In genomic region chr3:191296041-191296541, GRCh38 we compare ENCODE assay signal across 1 cellular context.
TF ChIP-seq lines count a peak whose summit lies in the region.

No MANE protein-coding gene starts in this region.

TF ChIP-seq in GM12878, 131 proteins besides CTCF, POLR2A, EP300 and RAD21 (continued from another document and continues in another):
- TF ChIP-seq GABPA (IDR thresholded peaks at IDR 0.05; ENCODE audit: low read depth) (peak; percentile 65; the same call in 1 of the 2 replicates), PAX5 (IDR thresholded peaks at IDR 0.05; ENCODE audit: borderline replicate concordance, low read depth, low read length) (peak; percentile 88), IRF4 (IDR thresholded peaks at IDR 0.05; ENCODE audit: low read depth, low read length) (peak; percentile 96), BCL11A (IDR thresholded peaks at IDR 0.05; ENCODE audit: low read depth, low read length) (peak; percentile 96), ZNF24 (IDR thresholded peaks at IDR 0.05) (peak; percentile 88), E2F4 (IDR thresholded peaks at IDR 0.05; ENCODE audit: low read depth, low read length) (no peak), ASH2L (IDR thresholded peaks at IDR 0.05; ENCODE audit: borderline replicate concordance, low read depth) (no peak), ZBED1 (IDR thresholded peaks at IDR 0.05; ENCODE audit: borderline replicate concordance) (peak; percentile 92; the same call in 1 of the 2 replicates), KLF5 (IDR thresholded peaks at IDR 0.05; ENCODE audit: partially characterized antibody) (no peak), GATAD2B (conservative IDR thresholded peaks at IDR 0.05; ENCODE audit: low read depth) (peak; percentile 97), NR2F1 (conservative IDR thresholded peaks at IDR 0.05) (peak; percentile 84), CEBPB (IDR thresholded peaks at IDR 0.05; ENCODE audit: borderline replicate concordance in 1 of 2, low read depth in 2 of 2, low read length in 2 of 2) (peak in 1 of 2 experiments; percentile 92; a peak in 2 of 4 replicates), POLR2AphosphoS5 (IDR thresholded peaks at IDR 0.05; ENCODE audit: low read length) (no peak), NKRF (conservative IDR thresholded peaks at IDR 0.05) (no peak; the same call in 1 of the 2 replicates), MTA2 (IDR thresholded peaks at IDR 0.05; ENCODE audit: low read depth) (peak; percentile 100), PAX8 (IDR thresholded peaks at IDR 0.05) (no peak), MEF2A (IDR thresholded peaks at IDR 0.05; ENCODE audit: insufficient read depth, low read depth, low read length) (peak; percentile 80), ETV6 (conservative IDR thresholded peaks at IDR 0.05 in 1 of 2, IDR thresholded peaks at IDR 0.05 in 1 of 2; ENCODE audit: borderline replicate concordance in 1 of 2, low read depth in 1 of 2) (peak in 1 of 2 experiments; percentile 90; a peak in 2 of 4 replicates), NFIC (IDR thresholded peaks at IDR 0.05; ENCODE audit: low read depth, low read length) (peak; percentile 99), NR2C2 (IDR thresholded peaks at IDR 0.05; ENCODE audit: borderline replicate concordance, control insufficient read depth, insufficient read length, low read depth) (no peak), JUNB (IDR thresholded peaks at IDR 0.05) (peak; percentile 92), EED (IDR thresholded peaks at IDR 0.05; ENCODE audit: low read depth) (peak; percentile 98), MEF2B (IDR thresholded peaks at IDR 0.05; ENCODE audit: partially characterized antibody, poor library complexity, severe bottlenecking) (peak; percentile 91), LARP7 (IDR thresholded peaks at IDR 0.05) (no peak; the same call in 1 of the 2 replicates), EZH2 (IDR thresholded peaks at IDR 0.05; ENCODE audit: borderline replicate concordance, control insufficient read depth, low read depth, low read length) (no peak), SUPT20H (IDR thresholded peaks at IDR 0.05; ENCODE audit: borderline replicate concordance, control insufficient read depth, low read depth, low read length) (no peak), BCL3 (IDR thresholded peaks at IDR 0.05; ENCODE audit: borderline replicate concordance, insufficient read depth, low read depth, low read length, poor library complexity, severe bottlenecking) (peak; percentile 63), TBL1XR1 (IDR thresholded peaks at IDR 0.05; ENCODE audit: low read depth, low read length) (peak; percentile 86), MLLT1 (IDR thresholded peaks at IDR 0.05) (peak; percentile 98), BACH1 (IDR thresholded peaks at IDR 0.05; ENCODE audit: borderline replicate concordance) (peak; percentile 96; the same call in 1 of the 2 replicates)
- TF ChIP-seq, protein P1, sequence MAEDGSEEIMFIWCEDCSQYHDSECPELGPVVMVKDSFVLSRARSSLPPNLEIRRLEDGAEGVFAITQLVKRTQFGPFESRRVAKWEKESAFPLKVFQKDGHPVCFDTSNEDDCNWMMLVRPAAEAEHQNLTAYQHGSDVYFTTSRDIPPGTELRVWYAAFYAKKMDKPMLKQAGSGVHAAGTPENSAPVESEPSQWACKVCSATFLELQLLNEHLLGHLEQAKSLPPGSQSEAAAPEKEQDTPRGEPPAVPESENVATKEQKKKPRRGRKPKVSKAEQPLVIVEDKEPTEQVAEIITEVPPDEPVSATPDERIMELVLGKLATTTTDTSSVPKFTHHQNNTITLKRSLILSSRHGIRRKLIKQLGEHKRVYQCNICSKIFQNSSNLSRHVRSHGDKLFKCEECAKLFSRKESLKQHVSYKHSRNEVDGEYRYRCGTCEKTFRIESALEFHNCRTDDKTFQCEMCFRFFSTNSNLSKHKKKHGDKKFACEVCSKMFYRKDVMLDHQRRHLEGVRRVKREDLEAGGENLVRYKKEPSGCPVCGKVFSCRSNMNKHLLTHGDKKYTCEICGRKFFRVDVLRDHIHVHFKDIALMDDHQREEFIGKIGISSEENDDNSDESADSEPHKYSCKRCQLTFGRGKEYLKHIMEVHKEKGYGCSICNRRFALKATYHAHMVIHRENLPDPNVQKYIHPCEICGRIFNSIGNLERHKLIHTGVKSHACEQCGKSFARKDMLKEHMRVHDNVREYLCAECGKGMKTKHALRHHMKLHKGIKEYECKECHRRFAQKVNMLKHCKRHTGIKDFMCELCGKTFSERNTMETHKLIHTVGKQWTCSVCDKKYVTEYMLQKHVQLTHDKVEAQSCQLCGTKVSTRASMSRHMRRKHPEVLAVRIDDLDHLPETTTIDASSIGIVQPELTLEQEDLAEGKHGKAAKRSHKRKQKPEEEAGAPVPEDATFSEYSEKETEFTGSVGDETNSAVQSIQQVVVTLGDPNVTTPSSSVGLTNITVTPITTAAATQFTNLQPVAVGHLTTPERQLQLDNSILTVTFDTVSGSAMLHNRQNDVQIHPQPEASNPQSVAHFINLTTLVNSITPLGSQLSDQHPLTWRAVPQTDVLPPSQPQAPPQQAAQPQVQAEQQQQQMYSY (CRISPR knock-in tag; IDR thresholded peaks at IDR 0.05) = no peak
- TF ChIP-seq, protein P2, sequence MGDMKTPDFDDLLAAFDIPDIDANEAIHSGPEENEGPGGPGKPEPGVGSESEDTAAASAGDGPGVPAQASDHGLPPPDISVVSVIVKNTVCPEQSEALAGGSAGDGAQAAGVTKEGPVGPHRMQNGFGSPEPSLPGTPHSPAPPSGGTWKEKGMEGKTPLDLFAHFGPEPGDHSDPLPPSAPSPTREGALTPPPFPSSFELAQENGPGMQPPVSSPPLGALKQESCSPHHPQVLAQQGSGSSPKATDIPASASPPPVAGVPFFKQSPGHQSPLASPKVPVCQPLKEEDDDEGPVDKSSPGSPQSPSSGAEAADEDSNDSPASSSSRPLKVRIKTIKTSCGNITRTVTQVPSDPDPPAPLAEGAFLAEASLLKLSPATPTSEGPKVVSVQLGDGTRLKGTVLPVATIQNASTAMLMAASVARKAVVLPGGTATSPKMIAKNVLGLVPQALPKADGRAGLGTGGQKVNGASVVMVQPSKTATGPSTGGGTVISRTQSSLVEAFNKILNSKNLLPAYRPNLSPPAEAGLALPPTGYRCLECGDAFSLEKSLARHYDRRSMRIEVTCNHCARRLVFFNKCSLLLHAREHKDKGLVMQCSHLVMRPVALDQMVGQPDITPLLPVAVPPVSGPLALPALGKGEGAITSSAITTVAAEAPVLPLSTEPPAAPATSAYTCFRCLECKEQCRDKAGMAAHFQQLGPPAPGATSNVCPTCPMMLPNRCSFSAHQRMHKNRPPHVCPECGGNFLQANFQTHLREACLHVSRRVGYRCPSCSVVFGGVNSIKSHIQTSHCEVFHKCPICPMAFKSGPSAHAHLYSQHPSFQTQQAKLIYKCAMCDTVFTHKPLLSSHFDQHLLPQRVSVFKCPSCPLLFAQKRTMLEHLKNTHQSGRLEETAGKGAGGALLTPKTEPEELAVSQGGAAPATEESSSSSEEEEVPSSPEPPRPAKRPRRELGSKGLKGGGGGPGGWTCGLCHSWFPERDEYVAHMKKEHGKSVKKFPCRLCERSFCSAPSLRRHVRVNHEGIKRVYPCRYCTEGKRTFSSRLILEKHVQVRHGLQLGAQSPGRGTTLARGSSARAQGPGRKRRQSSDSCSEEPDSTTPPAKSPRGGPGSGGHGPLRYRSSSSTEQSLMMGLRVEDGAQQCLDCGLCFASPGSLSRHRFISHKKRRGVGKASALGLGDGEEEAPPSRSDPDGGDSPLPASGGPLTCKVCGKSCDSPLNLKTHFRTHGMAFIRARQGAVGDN (IDR thresholded peaks at IDR 0.05) = 0 out of 2 replicates have a peak, but pooled peaks have one; percentile 9
- TF ChIP-seq, protein P3, sequence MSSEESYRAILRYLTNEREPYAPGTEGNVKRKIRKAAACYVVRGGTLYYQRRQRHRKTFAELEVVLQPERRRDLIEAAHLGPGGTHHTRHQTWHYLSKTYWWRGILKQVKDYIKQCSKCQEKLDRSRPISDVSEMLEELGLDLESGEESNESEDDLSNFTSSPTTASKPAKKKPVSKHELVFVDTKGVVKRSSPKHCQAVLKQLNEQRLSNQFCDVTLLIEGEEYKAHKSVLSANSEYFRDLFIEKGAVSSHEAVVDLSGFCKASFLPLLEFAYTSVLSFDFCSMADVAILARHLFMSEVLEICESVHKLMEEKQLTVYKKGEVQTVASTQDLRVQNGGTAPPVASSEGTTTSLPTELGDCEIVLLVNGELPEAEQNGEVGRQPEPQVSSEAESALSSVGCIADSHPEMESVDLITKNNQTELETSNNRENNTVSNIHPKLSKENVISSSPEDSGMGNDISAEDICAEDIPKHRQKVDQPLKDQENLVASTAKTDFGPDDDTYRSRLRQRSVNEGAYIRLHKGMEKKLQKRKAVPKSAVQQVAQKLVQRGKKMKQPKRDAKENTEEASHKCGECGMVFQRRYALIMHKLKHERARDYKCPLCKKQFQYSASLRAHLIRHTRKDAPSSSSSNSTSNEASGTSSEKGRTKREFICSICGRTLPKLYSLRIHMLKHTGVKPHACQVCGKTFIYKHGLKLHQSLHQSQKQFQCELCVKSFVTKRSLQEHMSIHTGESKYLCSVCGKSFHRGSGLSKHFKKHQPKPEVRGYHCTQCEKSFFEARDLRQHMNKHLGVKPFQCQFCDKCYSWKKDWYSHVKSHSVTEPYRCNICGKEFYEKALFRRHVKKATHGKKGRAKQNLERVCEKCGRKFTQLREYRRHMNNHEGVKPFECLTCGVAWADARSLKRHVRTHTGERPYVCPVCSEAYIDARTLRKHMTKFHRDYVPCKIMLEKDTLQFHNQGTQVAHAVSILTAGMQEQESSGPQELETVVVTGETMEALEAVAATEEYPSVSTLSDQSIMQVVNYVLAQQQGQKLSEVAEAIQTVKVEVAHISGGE (CRISPR knock-in tag; IDR thresholded peaks at IDR 0.05) = no peak
- TF ChIP-seq, protein P4, sequence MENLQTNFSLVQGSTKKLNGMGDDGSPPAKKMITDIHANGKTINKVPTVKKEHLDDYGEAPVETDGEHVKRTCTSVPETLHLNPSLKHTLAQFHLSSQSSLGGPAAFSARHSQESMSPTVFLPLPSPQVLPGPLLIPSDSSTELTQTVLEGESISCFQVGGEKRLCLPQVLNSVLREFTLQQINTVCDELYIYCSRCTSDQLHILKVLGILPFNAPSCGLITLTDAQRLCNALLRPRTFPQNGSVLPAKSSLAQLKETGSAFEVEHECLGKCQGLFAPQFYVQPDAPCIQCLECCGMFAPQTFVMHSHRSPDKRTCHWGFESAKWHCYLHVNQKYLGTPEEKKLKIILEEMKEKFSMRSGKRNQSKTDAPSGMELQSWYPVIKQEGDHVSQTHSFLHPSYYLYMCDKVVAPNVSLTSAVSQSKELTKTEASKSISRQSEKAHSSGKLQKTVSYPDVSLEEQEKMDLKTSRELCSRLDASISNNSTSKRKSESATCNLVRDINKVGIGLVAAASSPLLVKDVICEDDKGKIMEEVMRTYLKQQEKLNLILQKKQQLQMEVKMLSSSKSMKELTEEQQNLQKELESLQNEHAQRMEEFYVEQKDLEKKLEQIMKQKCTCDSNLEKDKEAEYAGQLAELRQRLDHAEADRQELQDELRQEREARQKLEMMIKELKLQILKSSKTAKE (IDR thresholded peaks at IDR 0.05; ENCODE audit: low read depth, poor library complexity, severe bottlenecking) = peak; percentile 91
- TF ChIP-seq, protein P5, sequence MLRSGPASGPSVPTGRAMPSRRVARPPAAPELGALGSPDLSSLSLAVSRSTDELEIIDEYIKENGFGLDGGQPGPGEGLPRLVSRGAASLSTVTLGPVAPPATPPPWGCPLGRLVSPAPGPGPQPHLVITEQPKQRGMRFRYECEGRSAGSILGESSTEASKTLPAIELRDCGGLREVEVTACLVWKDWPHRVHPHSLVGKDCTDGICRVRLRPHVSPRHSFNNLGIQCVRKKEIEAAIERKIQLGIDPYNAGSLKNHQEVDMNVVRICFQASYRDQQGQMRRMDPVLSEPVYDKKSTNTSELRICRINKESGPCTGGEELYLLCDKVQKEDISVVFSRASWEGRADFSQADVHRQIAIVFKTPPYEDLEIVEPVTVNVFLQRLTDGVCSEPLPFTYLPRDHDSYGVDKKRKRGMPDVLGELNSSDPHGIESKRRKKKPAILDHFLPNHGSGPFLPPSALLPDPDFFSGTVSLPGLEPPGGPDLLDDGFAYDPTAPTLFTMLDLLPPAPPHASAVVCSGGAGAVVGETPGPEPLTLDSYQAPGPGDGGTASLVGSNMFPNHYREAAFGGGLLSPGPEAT (IDR thresholded peaks at IDR 0.05; ENCODE audit: low read depth) = peak; percentile 99
